8 cellular contexts compared by ENCODE assay signal in genomic region chr6:2876210-2877056, GRCh38. TPM values are rescaled to one million over a fixed set of nuclear protein-coding genes. Genes with fewer than 3 reads are reported as not detected.
DNase-seq lines count a peak whose midpoint lies in the region; ATAC-seq and TF ChIP-seq lines count a peak whose summit lies in the region.

No MANE protein-coding gene starts in this region.

- H3K27me3 ChIP-seq in GM06990 (replicated peaks; ENCODE audit: control insufficient read depth, insufficient read depth, low read length), result no peaks in the 10 kb centered on the region

- peak overlapping the region; percentile 7; the same call in 1 of the 2 replicates for H3K4me3 ChIP-seq in GM06990 (replicated peaks; ENCODE audit: low read depth, low read length)

- peaks cover 8 to 14% of the 10 kb centered on the region in 2 donors for H3K9me3 Mint-ChIP-seq in activated naive CD4-positive, alpha-beta T cell treated with anti-CD3 and anti-CD28 coated beads, Interleukin-2, amount 50 U/mL, for 72 hours

- H3K27ac Mint-ChIP-seq in activated naive CD4-positive, alpha-beta T cell treated with anti-CD3 and anti-CD28 coated beads, Interleukin-2, amount 50 U/mL, for 72 hours, result peak overlapping the region; percentile 85 to 91

- TF ChIP-seq CTCF in GM06990 (IDR thresholded peaks at IDR 0.05; ENCODE audit: insufficient read depth, low read length, poor library complexity, severe bottlenecking), result no peak

- DNase-seq in GM06990 (ENCODE audit: extremely low read depth, insufficient read length) (no peak), HPDE6-E6E7 (ENCODE audit: extremely low spot score) (peak; percentile 92), glomerular visceral epithelial cell (ENCODE audit: extremely low spot score) (peak; percentile 87), non-pigmented ciliary epithelial cell (ENCODE audit: low read depth) (peak; percentile 76), inferior parietal cortex (ENCODE audit: extremely low spot score) (no peak), SKM-1 treated with dmso at 0.1 percent for 144 hours (lab: John Stamatoyannopoulos, UW; ENCODE audit: unreplicated experiment) (no peak)
- DNase-seq in activated naive CD4-positive, alpha-beta T cell treated with anti-CD3 and anti-CD28 coated beads, Interleukin-2, amount 50 U/mL, for 72 hours (ENCODE audit: low spot score in 2 of 2), result peak in 1 of 2 donors; percentile 68
- no peak for DNase-seq in stimulated activated CD4-positive, alpha-beta T cell treated with anti-CD3 and anti-CD28 coated beads, Interleukin-2, amount 100 ng/mL, for 48 hours

- peak; percentile 36 to 73 for ATAC-seq in activated naive CD4-positive, alpha-beta T cell treated with anti-CD3 and anti-CD28 coated beads, Interleukin-2, amount 50 U/mL, for 72 hours

- peaks cover 16 to 30% of the 10 kb centered on the region in 2 donors for H3K36me3 Mint-ChIP-seq in activated naive CD4-positive, alpha-beta T cell treated with anti-CD3 and anti-CD28 coated beads, Interleukin-2, amount 50 U/mL, for 72 hours

- H3K36me3 ChIP-seq in GM06990 (ENCODE audit: control insufficient read depth, insufficient read depth, low read length), result no peaks in the 10 kb centered on the region

RNA-seq across cellular contexts. Expression of gene SERPINB9, which starts 26.7 kb away (rescaled TPM):
- total RNA-seq in activated naive CD4-positive, alpha-beta T cell treated with anti-CD3 and anti-CD28 coated beads, Interleukin-2, amount 50 U/mL, for 72 hours, result 100 to 1,000 TPM in 1 of 2 donors, 10 to 100 TPM in 1; 51.3 to 102 TPM

RNA-seq across cellular contexts. Expression of gene SERPINB1, which starts 34.8 kb away (rescaled TPM):
- total RNA-seq in activated naive CD4-positive, alpha-beta T cell treated with anti-CD3 and anti-CD28 coated beads, Interleukin-2, amount 50 U/mL, for 72 hours, result 100 to 1,000 TPM; 121 to 169 TPM

Comparison
In these comparisons a context has a peak if more than half of its experiments do, and no peak if none do; other contexts are left out.
1. DNase-seq: peak in HPDE6-E6E7 (single experiment), glomerular visceral epithelial cell (single experiment) and non-pigmented ciliary epithelial cell (single experiment); none in GM06990 (single experiment), inferior parietal cortex (single experiment), stimulated activated CD4-positive, alpha-beta T cell treated with anti-CD3 and anti-CD28 coated beads, Interleukin-2, amount 100 ng/mL, for 48 hours (0 of 2) and SKM-1 treated with dmso at 0.1 percent for 144 hours (single experiment).